In the genomic region with DNA sequence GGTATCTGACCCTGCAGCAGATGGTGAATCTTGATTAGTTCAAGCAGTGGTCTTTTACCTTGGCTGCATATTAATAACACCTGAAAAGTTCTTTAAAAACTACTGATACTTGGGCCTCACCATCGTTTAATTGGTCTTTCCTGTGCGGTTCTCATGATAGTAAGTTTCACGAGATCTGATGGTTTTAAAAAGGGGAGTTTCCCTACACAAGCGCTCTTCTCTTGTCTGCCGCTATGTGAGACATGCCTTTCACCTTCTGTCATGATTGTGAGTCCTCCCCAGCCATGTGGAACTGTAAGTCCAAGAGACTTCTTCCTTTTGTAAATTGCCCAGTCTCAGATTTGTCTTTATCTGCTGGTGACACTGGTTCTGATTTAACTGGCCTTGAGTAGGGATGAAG, we compare ENCODE assay signal across 34 cellular contexts.
"Had no signal": no experiment of that assay in that cellular context is flagged by ENCODE, and none has a peak within 500 bp of the region (broad histone marks: within the 10 kb centered on the region; RNA-seq: fewer than 3 reads in every experiment).

No MANE protein-coding gene starts in this region.

- H3K36me3 ChIP-seq: MG63 had no signal

- DNase-seq: Karpas-422, Kasumi-1, MG63, MM.1S, MV-4-11, NCI-H1048, NCI-H1092, NCI-H1092 treated with DMSO at 0.1 percent for 48 hours, NCI-H1105, NCI-H1105 treated with DMSO at 0.1 percent for 48 hours, NCI-H1417, NCI-H1417 treated with DMSO at 0.1 percent for 48 hours, NCI-H1436, NCI-H1436 treated with DMSO at 0.1 percent for 48 hours, NCI-H146, NCI-H1694, NCI-H1694 treated with DMSO at 0.1 percent for 48 hours, NCI-H187, NCI-H187 treated with DMSO at 0.1 percent for 48 hours, NCI-H1930, NCI-H2029, NCI-H2029 treated with DMSO at 0.1 percent for 48 hours, NCI-H2081, NCI-H2081 treated with DMSO at 0.1 percent for 48 hours, NCI-H2107, NCI-H2171, NCI-H2171 treated with DMSO at 0.1 percent for 48 hours, NCI-H2227 treated with DMSO at 0.1 percent for 48 hours, NCI-H226, NCI-H345, NCI-H446, NCI-H446 treated with DMSO at 0.1 percent for 48 hours, NCI-H510A, NCI-H510A treated with DMSO at 0.1 percent for 48 hours had no signal

- H3K9me3 ChIP-seq: MG63 had no signal

- H3K27me3 ChIP-seq: MG63 had no signal

- H3K4me3 ChIP-seq: MG63 had no signal
